ENCODE assay signal across 17 cellular contexts in genomic region chr7:125085084-125085483, GRCh38.
"Had no signal": no experiment of that assay in that cellular context is flagged by ENCODE, and none has a peak within 500 bp of the region (broad histone marks: within the 10 kb centered on the region; RNA-seq: fewer than 3 reads in every experiment).

No MANE protein-coding gene starts in this region.

- H3K4me1 ChIP-seq: esophagus muscularis mucosa, gastroesophageal sphincter, heart right ventricle, left lung, lower lobe of right lung had no signal

- H3K27ac ChIP-seq: coronary artery, esophagus muscularis mucosa, foreskin keratinocyte, gastroesophageal sphincter, heart right ventricle, left lung, lower lobe of right lung had no signal

- H3K4me3 ChIP-seq: coronary artery, dorsolateral prefrontal cortex, esophagus muscularis mucosa, gastroesophageal sphincter, heart right ventricle, left lung, lower lobe of right lung had no signal

- ATAC-seq: foreskin keratinocyte, gastroesophageal sphincter, heart right ventricle, left cardiac atrium, left lung, left ventricle myocardium superior, lower lobe of right lung had no signal

- DNase-seq: dermis blood vessel endothelial cell; dorsolateral prefrontal cortex; effector CD4-positive, alpha-beta T cell; effector memory CD4-positive, alpha-beta T cell; foreskin keratinocyte; glutamatergic neuron; head of caudate nucleus; heart right ventricle; left cardiac atrium; left lung; left ventricle myocardium superior; lower lobe of right lung; mesendoderm; midbrain had no signal

- H3K27me3 ChIP-seq: dorsolateral prefrontal cortex, esophagus muscularis mucosa, foreskin keratinocyte, gastroesophageal sphincter, heart right ventricle, left lung had no signal

- H3K9me3 ChIP-seq: esophagus muscularis mucosa, gastroesophageal sphincter, heart right ventricle, left lung, lower lobe of right lung had no signal

- H3K36me3 ChIP-seq: esophagus muscularis mucosa, gastroesophageal sphincter, heart right ventricle, left lung, lower lobe of right lung had no signal
